1 cellular context compared by ENCODE assay signal in the genomic region with DNA sequence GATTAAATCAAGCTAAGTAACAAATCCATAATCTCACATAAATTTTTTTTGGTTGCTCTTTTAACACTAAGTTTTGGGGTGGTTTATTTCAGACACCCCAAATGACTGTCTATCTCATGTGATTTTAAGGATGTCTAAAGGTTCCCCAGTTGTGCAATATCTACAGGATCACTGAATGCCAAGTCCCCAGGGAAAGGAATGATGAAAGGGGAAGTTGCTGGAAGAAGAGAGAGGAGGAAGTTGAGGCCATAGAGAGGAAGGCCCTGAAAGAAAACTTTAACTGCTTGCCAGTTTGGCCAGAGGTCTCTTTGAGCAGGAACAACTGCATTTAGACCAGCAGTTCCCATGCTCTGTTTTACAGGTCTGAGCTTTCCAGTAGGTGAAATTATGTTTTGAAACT.
TF ChIP-seq lines count a peak whose summit lies in the region.

No MANE protein-coding gene starts in this region.

TF ChIP-seq in K562, 482 proteins besides CTCF, POLR2A, EP300 and RAD21:
- TF ChIP-seq SPI1 (IDR thresholded peaks at IDR 0.05; ENCODE audit: borderline replicate concordance, low read depth, low read length), result peak; percentile 61; the same call in 1 of the 2 replicates
- TF ChIP-seq SOX6 (IDR thresholded peaks at IDR 0.05), result 0 out of 2 replicates have a peak, but pooled peaks have one; percentile 11
- TF ChIP-seq SETDB1 (IDR thresholded peaks at IDR 0.05; ENCODE audit: low read length), result no peak
- TF ChIP-seq PHTF2 (CRISPR knock-in tag; IDR thresholded peaks at IDR 0.05), result no peak
- TF ChIP-seq CEBPB (tag; IDR thresholded peaks at IDR 0.05), result peak; percentile 70
- TF ChIP-seq RFX7 (CRISPR knock-in tag; IDR thresholded peaks at IDR 0.05), result no peak
- peak; percentile 43; the same call in 1 of the 2 replicates for TF ChIP-seq ZNF766 (CRISPR knock-in tag; conservative IDR thresholded peaks at IDR 0.05)
- TF ChIP-seq EWSR1 (IDR thresholded peaks at IDR 0.05; ENCODE audit: borderline replicate concordance, low read depth, partially characterized antibody), result no peak
- no peak for TF ChIP-seq CEBPG (CRISPR knock-in tag; IDR thresholded peaks at IDR 0.05)
- peak; percentile 58 to 68 for TF ChIP-seq CEBPG (tag; conservative IDR thresholded peaks at IDR 0.05 in 1 of 2, IDR thresholded peaks at IDR 0.05 in 1 of 2)
